1 cellular context compared by ENCODE assay signal in the genomic region with DNA sequence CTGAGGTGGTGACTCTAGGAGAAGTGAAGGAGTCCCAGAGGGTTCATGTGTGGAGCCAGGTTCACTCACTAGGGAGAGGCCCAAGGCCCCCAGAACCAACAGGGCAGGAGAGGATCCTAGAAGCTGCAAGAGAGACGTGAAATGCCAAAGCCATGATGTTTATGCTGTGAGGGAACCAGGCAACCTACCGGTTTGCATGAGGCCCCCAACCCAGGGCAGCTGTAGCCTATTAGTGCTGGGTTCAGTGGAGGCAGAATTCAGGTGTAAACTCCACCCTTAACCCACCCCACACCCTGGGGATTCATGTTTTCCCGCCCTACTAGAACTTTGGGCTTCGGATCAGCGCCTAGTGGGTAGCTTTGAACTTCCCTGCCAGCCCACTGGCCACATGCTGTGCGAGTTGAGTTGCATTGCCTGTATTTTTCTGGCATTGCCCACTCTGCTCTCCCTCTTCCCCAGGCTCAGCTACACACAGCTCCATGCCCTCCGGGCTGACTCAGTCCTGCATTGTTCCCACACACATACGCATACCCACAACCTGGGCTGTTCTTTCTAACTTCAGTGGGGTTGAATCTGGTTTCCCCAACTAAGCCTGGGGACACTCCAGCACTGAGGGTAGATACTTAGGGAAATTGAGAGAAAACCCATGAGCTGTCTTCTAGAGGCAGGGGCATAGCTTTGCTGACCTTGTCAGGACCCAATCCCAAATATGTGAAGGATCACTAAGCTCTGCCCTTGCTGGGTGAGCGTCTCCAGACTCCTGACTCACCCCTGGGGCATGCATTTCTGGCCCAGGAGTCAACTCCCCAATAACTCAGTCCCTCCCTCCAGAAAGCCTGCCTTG.
TF ChIP-seq lines count a peak whose summit lies in the region.

No MANE protein-coding gene starts in this region.

TF ChIP-seq in A549, 52 proteins besides CTCF, POLR2A, EP300 and RAD21:
- no peak for TF ChIP-seq MAZ (IDR thresholded peaks at IDR 0.05; ENCODE audit: borderline replicate concordance, low read depth, low read length)
- TF ChIP-seq BHLHE40 (IDR thresholded peaks at IDR 0.05; ENCODE audit: low read depth, low read length), result no peak
- no peak for TF ChIP-seq EHF (CRISPR knock-in tag; IDR thresholded peaks at IDR 0.05)
- TF ChIP-seq EHMT2 (IDR thresholded peaks at IDR 0.05; ENCODE audit: low read depth), result no peak
- TF ChIP-seq, protein P1, sequence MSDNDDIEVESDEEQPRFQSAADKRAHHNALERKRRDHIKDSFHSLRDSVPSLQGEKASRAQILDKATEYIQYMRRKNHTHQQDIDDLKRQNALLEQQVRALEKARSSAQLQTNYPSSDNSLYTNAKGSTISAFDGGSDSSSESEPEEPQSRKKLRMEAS (IDR thresholded peaks at IDR 0.05), result no peak
- no peak for TF ChIP-seq ZC3H11A (IDR thresholded peaks at IDR 0.05)
- TF ChIP-seq CHD4 (IDR thresholded peaks at IDR 0.05; ENCODE audit: borderline replicate concordance), result no peak
- no peak for TF ChIP-seq RNF2 (IDR thresholded peaks at IDR 0.05; ENCODE audit: borderline replicate concordance, low read depth)
- no peak for TF ChIP-seq CBX2 (IDR thresholded peaks at IDR 0.05; ENCODE audit: borderline replicate concordance, low read depth)
- TF ChIP-seq, protein P2, sequence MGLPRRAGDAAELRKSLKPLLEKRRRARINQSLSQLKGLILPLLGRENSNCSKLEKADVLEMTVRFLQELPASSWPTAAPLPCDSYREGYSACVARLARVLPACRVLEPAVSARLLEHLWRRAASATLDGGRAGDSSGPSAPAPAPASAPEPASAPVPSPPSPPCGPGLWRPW (IDR thresholded peaks at IDR 0.05), result no peak
- TF ChIP-seq JUN (IDR thresholded peaks at IDR 0.05), result no peak
- no peak for TF ChIP-seq HOXA7 (CRISPR knock-in tag; IDR thresholded peaks at IDR 0.05)
- TF ChIP-seq SREBF2 (IDR thresholded peaks at IDR 0.05), result no peak
- TF ChIP-seq POLR2AphosphoS2 (conservative IDR thresholded peaks at IDR 0.05; ENCODE audit: low read length), result no peak
- TF ChIP-seq, protein P3, sequence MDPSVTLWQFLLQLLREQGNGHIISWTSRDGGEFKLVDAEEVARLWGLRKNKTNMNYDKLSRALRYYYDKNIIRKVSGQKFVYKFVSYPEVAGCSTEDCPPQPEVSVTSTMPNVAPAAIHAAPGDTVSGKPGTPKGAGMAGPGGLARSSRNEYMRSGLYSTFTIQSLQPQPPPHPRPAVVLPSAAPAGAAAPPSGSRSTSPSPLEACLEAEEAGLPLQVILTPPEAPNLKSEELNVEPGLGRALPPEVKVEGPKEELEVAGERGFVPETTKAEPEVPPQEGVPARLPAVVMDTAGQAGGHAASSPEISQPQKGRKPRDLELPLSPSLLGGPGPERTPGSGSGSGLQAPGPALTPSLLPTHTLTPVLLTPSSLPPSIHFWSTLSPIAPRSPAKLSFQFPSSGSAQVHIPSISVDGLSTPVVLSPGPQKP (IDR thresholded peaks at IDR 0.05; ENCODE audit: low read depth, low read length), result no peak
- TF ChIP-seq TP53 (CRISPR knock-in tag; IDR thresholded peaks at IDR 0.05), result no peak
- TF ChIP-seq, protein P4, sequence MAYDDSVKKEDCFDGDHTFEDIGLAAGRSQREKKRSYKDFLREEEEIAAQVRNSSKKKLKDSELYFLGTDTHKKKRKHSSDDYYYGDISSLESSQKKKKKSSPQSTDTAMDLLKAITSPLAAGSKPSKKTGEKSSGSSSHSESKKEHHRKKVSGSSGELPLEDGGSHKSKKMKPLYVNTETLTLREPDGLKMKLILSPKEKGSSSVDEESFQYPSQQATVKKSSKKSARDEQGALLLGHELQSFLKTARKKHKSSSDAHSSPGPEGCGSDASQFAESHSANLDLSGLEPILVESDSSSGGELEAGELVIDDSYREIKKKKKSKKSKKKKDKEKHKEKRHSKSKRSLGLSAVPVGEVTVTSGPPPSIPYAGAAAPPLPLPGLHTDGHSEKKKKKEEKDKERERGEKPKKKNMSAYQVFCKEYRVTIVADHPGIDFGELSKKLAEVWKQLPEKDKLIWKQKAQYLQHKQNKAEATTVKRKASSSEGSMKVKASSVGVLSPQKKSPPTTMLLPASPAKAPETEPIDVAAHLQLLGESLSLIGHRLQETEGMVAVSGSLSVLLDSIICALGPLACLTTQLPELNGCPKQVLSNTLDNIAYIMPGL (CRISPR knock-in tag; IDR thresholded peaks at IDR 0.05; ENCODE audit: borderline replicate concordance), result no peak
- TF ChIP-seq, protein P5, sequence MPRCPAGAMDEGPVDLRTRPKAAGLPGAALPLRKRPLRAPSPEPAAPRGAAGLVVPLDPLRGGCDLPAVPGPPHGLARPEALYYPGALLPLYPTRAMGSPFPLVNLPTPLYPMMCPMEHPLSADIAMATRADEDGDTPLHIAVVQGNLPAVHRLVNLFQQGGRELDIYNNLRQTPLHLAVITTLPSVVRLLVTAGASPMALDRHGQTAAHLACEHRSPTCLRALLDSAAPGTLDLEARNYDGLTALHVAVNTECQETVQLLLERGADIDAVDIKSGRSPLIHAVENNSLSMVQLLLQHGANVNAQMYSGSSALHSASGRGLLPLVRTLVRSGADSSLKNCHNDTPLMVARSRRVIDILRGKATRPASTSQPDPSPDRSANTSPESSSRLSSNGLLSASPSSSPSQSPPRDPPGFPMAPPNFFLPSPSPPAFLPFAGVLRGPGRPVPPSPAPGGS (IDR thresholded peaks at IDR 0.05), result no peak
- TF ChIP-seq CHD2 (IDR thresholded peaks at IDR 0.05; ENCODE audit: low read length, partially characterized antibody), result no peak
